8 cellular contexts compared by ENCODE assay signal in the genomic region with DNA sequence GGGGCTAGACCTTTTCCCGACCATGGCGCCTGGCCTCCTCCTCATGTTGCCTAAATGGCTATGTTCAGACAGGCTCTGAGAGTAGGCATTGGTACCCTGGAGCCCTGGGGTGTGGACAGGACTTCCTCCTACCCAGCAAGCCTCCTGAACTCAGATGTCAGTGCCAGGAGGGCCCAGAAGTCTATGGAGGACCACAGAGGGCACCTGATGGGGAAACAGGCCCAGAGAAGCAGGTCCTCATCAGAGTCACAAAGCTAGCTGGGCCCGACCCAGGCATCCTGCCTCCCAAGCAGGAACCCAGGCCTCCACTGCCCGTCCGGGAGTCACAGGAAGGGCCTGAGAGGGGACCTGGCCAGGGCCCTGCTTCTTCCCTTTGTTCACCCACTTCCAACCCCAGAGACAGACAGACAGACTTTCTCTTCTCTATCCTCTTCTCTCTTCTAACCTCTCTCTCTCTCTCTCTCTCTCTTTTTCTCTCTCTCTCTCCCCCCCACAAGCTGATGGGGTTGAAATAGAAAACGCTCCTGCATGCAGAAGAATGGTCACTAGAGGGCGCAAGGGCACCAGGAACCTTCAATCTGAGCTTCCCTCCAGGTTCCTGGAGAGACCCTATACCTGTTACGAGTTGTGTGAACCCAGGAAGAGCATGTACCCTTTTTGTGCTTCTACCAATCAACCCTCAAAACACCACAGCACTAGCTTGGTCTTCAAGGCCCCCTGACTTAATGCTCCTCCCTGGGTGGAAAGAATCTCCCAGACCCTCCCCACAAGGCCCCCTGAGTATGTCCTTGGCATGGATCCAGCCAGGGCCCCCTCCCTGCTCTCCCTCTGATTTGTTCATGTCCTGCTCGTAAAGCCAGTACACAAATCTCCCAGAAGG.
A peak's percentile ranks its signal among the peaks of the same experiment; 100 is the strongest.
DNase-seq lines count a peak whose midpoint lies in the region; ATAC-seq and TF ChIP-seq lines count a peak whose summit lies in the region.

No MANE protein-coding gene starts in this region.

- H3K79me2 ChIP-seq in Loucy (ENCODE audit: insufficient read depth, low read length) = peaks cover 44% of the 10 kb centered on the region

- no peak overlapping the region for H3K9ac ChIP-seq in Loucy (ENCODE audit: low read depth, low read length, poor library complexity, severe bottlenecking)

- DNase-seq in DMS53 (lab: John Stamatoyannopoulos, UW) (peak; percentile 97), RWPE1 (ENCODE audit: low spot score) (peak; percentile 78), fibroblast of peridontal ligament (ENCODE audit: extremely low read depth) (peak; percentile 88), nucleus accumbens (lab: John Stamatoyannopoulos, UW) (peak in 45 of 56 donors; percentile 15 to 85 (median 52)), superior temporal gyrus (ENCODE audit: extremely low spot score) (peak; percentile 96)
- peak; percentile 47 to 62 for DNase-seq in activated T-helper 1 cell treated with anti-CD3 and anti-CD28 coated beads, Interleukin-2, amount 50 U/mL, for 16 hours (ENCODE audit: low read depth in 1 of 2, low spot score in 1 of 2)

- no peaks in the 10 kb centered on the region for H3K9me2 ChIP-seq in Loucy (replicated peaks; ENCODE audit: low read depth, low read length)

- no peaks in the 10 kb centered on the region for H3F3A ChIP-seq in Loucy (ENCODE audit: low read depth)

- peak overlapping the region; percentile 97 for H3K27ac ChIP-seq in RWPE1

- peaks cover 13% of the 10 kb centered on the region for H4K20me1 ChIP-seq in Loucy (ENCODE audit: insufficient read depth, low read length, poor library complexity, severe bottlenecking)

- TF ChIP-seq CTCF in Loucy (conservative IDR thresholded peaks at IDR 0.05; ENCODE audit: low read length) = peak; percentile 95
- TF ChIP-seq CTCF in RWPE1 (conservative IDR thresholded peaks at IDR 0.05; ENCODE audit: low read depth) = peak; percentile 90

- CTCF ChIA-PET in RWPE1 (lab: Yijun Ruan, JAX) = interaction anchor here (0.5 to 1.9 kb wide), 32 partner anchors 9 to 582 kb away, joined by 3 to 26 read pairs (median 4); a partner anchor contains a TSS

- H3K4me1 ChIP-seq in Loucy (ENCODE audit: insufficient read depth, low read length, poor library complexity, severe bottlenecking) = peaks cover 27% of the 10 kb centered on the region

- peaks cover 24% of the 10 kb centered on the region; the same call in 1 of the 2 replicates for H3K36me3 ChIP-seq in Loucy (ENCODE audit: insufficient read depth, low read length)

- H3K27me3 ChIP-seq in Loucy (ENCODE audit: insufficient read depth, low read length, poor library complexity, severe bottlenecking) = no peaks in the 10 kb centered on the region

- no peaks in the 10 kb centered on the region for H3K9me3 ChIP-seq in Loucy (ENCODE audit: insufficient read depth, low read depth, low read length)

- no peak overlapping the region for H3K4me3 ChIP-seq in Loucy (ENCODE audit: low read length, poor library complexity, severe bottlenecking)

- POLR2A ChIA-PET in RWPE1 (lab: Yijun Ruan, JAX; ENCODE audit: low non-redundant PET) = interaction anchor here (0.9 kb wide), 1 partner anchor 56 kb away, joined by 3 read pairs; no protein-coding TSS in a partner anchor

- H3K4me2 ChIP-seq in Loucy (ENCODE audit: low read depth, low read length, poor library complexity, severe bottlenecking) = no peak overlapping the region

- no peak overlapping the region for H2AFZ ChIP-seq in Loucy (ENCODE audit: low read length)

- no peak for ATAC-seq in HG03439 (IDR thresholded peaks at IDR 0.05; ENCODE audit: unreplicated experiment)
